In genomic region chr5:163306421-163306820, GRCh38 we compare ENCODE assay signal across 9 cellular contexts.
A peak's percentile ranks its signal among the peaks of the same experiment; 100 is the strongest.
DNase-seq lines count a peak whose midpoint lies in the region; ATAC-seq and TF ChIP-seq lines count a peak whose summit lies in the region.
"Had no signal": no experiment of that assay in that cellular context is flagged by ENCODE, and none has a peak within 500 bp of the region (broad histone marks: within the 10 kb centered on the region; RNA-seq: fewer than 3 reads in every experiment).

No MANE protein-coding gene starts in this region.

- H3K4me1 Mint-ChIP-seq in HFFc6 (ENCODE audit: low read depth), result no peaks in the 10 kb centered on the region
- no peaks in the 10 kb centered on the region for H3K4me1 Mint-ChIP-seq in activated T-cell treated with anti-CD3 and anti-CD28 coated beads, Interleukin-2, amount 50 U/mL, for 72 hours (ENCODE audit: low read depth)

- H3K27ac ChIP-seq in gastroesophageal sphincter, result no peak overlapping the region

- no peak overlapping the region for H3K4me3 Mint-ChIP-seq in HFFc6
- no peak overlapping the region for H3K4me3 Mint-ChIP-seq in activated T-cell treated with anti-CD3 and anti-CD28 coated beads, Interleukin-2, amount 50 U/mL, for 72 hours

- WGBS in gastroesophageal sphincter (ENCODE audit: low coverage in 1 of 2), 2 donors, result 63 to 65% methylated on average over 2 of the region's 2 CpGs

- H3K36me3 Mint-ChIP-seq in HFFc6 (ENCODE audit: low read depth), result no peaks in the 10 kb centered on the region
- H3K36me3 Mint-ChIP-seq in activated T-cell treated with anti-CD3 and anti-CD28 coated beads, Interleukin-2, amount 50 U/mL, for 72 hours (ENCODE audit: insufficient read depth in 2 of 2), result no peaks in the 10 kb centered on the region

- H3K27me3 ChIP-seq in gastroesophageal sphincter, result no peaks in the 10 kb centered on the region

- no peaks in the 10 kb centered on the region for H3K9me3 ChIP-seq in gastroesophageal sphincter

- no peaks in the 10 kb centered on the region for H3K36me3 ChIP-seq in gastroesophageal sphincter

- TF ChIP-seq CTCF in HFFc6 (IDR thresholded peaks at IDR 0.05) (peak; percentile 53; the same call in 1 of the 2 replicates), gastroesophageal sphincter (IDR thresholded peaks at IDR 0.05) (no peak)

- DNase-seq in Caki2 (ENCODE audit: low read depth) (peak; percentile 10), HFFc6 (no peak), iris pigment epithelial cell (ENCODE audit: low read depth) (peak; percentile 2)
- no peak for DNase-seq in activated CD8-positive, alpha-beta memory T cell treated with anti-CD3 and anti-CD28 coated beads for 24 hours
- no peak for DNase-seq in activated T-cell treated with anti-CD3 and anti-CD28 coated beads, Interleukin-2, amount 50 U/mL, for 72 hours
- DNase-seq: islet precursor cell had no signal

- in situ Hi-C loops in Caki2 (cut with HindIII; ENCODE audit: low pct_unique_long_range_greater_than_20kb, low sequenced_read_pairs), result no loop called here

- peak; percentile 45; the same call in 2 of the 3 replicates for ATAC-seq in SK-N-SH treated with all-trans-retinoic acid at 6 μM for 48 hours
- no peak for ATAC-seq in activated T-cell treated with anti-CD3 and anti-CD28 coated beads, Interleukin-2, amount 50 U/mL, for 72 hours (replicated peaks in 1 of 2)
- ATAC-seq in gastroesophageal sphincter, result no peak
- no peak for ATAC-seq in GM21526 (IDR thresholded peaks at IDR 0.05; ENCODE audit: low FRiP score, unreplicated experiment)

- TF ChIP-seq POLR2A in gastroesophageal sphincter (IDR thresholded peaks at IDR 0.05), result no peak

- no peak overlapping the region for H3K4me3 ChIP-seq in gastroesophageal sphincter

- H3K27me3 Mint-ChIP-seq in HFFc6 (ENCODE audit: insufficient read depth), result no peaks in the 10 kb centered on the region
- H3K27me3 Mint-ChIP-seq in activated T-cell treated with anti-CD3 and anti-CD28 coated beads, Interleukin-2, amount 50 U/mL, for 72 hours (ENCODE audit: low read depth), result no peaks in the 10 kb centered on the region

- no peak for TF ChIP-seq EP300 in gastroesophageal sphincter (IDR thresholded peaks at IDR 0.05)

- peaks cover 27% of the 10 kb centered on the region for H3K9me3 Mint-ChIP-seq in HFFc6
- no peaks in the 10 kb centered on the region for H3K9me3 Mint-ChIP-seq in activated T-cell treated with anti-CD3 and anti-CD28 coated beads, Interleukin-2, amount 50 U/mL, for 72 hours

- H3K4me1 ChIP-seq in gastroesophageal sphincter, result no peaks in the 10 kb centered on the region

- H3K27ac Mint-ChIP-seq in HFFc6, result no peak overlapping the region
- no peak overlapping the region for H3K27ac Mint-ChIP-seq in activated T-cell treated with anti-CD3 and anti-CD28 coated beads, Interleukin-2, amount 50 U/mL, for 72 hours

TF ChIP-seq in SK-N-SH treated with all-trans-retinoic acid at 6 μM for 48 hours, 23 proteins besides CTCF, POLR2A, EP300 and RAD21:
- TF ChIP-seq PPARA (CRISPR knock-in tag; IDR thresholded peaks at IDR 0.05; ENCODE audit: borderline replicate concordance), result no peak
- TF ChIP-seq GLIS3 (CRISPR knock-in tag; IDR thresholded peaks at IDR 0.05), result no peak
- no peak for TF ChIP-seq TOX (CRISPR knock-in tag; IDR thresholded peaks at IDR 0.05; ENCODE audit: borderline replicate concordance)
- TF ChIP-seq CSDC2 (CRISPR knock-in tag; IDR thresholded peaks at IDR 0.05), result no peak
- TF ChIP-seq BACH2 (CRISPR knock-in tag; IDR thresholded peaks at IDR 0.05; ENCODE audit: borderline replicate concordance), result no peak
- no peak for TF ChIP-seq ZNF565 (CRISPR knock-in tag; conservative IDR thresholded peaks at IDR 0.05; ENCODE audit: low read depth)
- TF ChIP-seq CREB5 (CRISPR knock-in tag; IDR thresholded peaks at IDR 0.05; ENCODE audit: low read depth), result no peak
- TF ChIP-seq ISL1 (CRISPR knock-in tag; IDR thresholded peaks at IDR 0.05), result no peak
- TF ChIP-seq RARB (CRISPR knock-in tag; IDR thresholded peaks at IDR 0.05), result no peak
- TF ChIP-seq, protein P1, sequence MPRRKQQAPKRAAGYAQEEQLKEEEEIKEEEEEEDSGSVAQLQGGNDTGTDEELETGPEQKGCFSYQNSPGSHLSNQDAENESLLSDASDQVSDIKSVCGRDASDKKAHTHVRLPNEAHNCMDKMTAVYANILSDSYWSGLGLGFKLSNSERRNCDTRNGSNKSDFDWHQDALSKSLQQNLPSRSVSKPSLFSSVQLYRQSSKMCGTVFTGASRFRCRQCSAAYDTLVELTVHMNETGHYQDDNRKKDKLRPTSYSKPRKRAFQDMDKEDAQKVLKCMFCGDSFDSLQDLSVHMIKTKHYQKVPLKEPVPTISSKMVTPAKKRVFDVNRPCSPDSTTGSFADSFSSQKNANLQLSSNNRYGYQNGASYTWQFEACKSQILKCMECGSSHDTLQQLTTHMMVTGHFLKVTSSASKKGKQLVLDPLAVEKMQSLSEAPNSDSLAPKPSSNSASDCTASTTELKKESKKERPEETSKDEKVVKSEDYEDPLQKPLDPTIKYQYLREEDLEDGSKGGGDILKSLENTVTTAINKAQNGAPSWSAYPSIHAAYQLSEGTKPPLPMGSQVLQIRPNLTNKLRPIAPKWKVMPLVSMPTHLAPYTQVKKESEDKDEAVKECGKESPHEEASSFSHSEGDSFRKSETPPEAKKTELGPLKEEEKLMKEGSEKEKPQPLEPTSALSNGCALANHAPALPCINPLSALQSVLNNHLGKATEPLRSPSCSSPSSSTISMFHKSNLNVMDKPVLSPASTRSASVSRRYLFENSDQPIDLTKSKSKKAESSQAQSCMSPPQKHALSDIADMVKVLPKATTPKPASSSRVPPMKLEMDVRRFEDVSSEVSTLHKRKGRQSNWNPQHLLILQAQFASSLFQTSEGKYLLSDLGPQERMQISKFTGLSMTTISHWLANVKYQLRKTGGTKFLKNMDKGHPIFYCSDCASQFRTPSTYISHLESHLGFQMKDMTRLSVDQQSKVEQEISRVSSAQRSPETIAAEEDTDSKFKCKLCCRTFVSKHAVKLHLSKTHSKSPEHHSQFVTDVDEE (CRISPR knock-in tag; IDR thresholded peaks at IDR 0.05), result no peak
- TF ChIP-seq ZC3H10 (CRISPR knock-in tag; IDR thresholded peaks at IDR 0.05), result no peak
- no peak for TF ChIP-seq ESRRG (CRISPR knock-in tag; IDR thresholded peaks at IDR 0.05)

Comparison
In these comparisons a context has a peak if more than half of its experiments do, and no peak if none do; other contexts are left out.
1. DNase-seq: peak in Caki2 (single experiment) and iris pigment epithelial cell (single experiment); none in HFFc6 (single experiment), activated CD8-positive, alpha-beta memory T cell treated with anti-CD3 and anti-CD28 coated beads for 24 hours (single experiment) and activated T-cell treated with anti-CD3 and anti-CD28 coated beads, Interleukin-2, amount 50 U/mL, for 72 hours (0 of 2).